Comparison of ENCODE assay signal across 7 cellular contexts in the genomic region with DNA sequence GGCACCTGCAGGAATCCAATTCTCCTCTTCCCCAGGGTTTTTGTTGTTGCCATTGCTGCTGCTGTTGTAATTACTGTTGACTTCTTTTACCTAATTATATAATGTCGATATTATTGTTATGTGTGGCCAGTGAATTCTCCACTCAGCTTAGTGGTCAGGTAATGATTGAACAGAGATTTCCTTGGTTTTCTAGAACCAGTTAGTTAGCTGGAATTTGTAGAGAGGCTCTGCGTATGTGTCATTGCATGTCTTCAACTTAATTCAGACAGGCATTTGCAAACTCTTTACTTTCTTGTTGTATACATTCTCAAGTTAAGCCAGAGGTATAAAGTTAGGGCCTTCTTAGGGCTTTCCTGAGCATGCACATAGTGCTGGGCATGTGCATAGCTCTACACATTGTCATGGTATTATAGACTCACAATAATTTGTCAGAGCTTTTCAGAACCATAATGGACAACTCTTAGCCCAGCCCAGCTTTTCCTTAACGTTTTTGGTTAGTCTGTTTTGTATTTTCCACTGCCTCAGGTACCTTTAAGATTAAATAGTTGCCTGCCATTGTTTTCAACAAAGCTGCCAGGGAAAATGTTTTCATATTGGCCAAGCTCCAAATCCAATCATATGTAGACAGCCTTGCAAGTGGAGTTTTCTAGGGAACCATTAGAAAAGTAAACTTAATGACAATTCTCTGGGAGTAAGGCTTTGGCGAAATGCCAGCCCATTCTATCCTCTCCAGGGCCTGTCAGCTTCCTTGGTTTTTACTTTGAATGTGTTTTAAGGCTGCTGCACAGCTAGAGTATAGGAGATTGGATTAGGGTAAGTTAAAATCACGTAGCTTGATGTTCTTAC.
A peak's percentile ranks its signal among the peaks of the same experiment; 100 is the strongest.
DNase-seq lines count a peak whose midpoint lies in the region; ATAC-seq, FAIRE-seq and TF ChIP-seq lines count a peak whose summit lies in the region.

No MANE protein-coding gene starts in this region.

- ATAC-seq in activated CD8-positive, alpha-beta T cell treated with anti-CD3 and anti-CD28 coated beads, Interleukin-2, amount 10 ng/mL, durations not matched to agents 7 days and 5 days = no peak

- H4K8ac ChIP-seq in mesendoderm (ENCODE audit: low read depth, low read length) = no peak overlapping the region

- H2AK5ac ChIP-seq in mesendoderm (ENCODE audit: low read length) = no peak overlapping the region

- H3K4ac ChIP-seq in mesendoderm (ENCODE audit: low read depth, low read length) = no peak overlapping the region

- H3K27ac Mint-ChIP-seq in neural progenitor cell = peak overlapping the region; percentile 25
- H3K27ac Mint-ChIP-seq in activated CD8-positive, alpha-beta T cell treated with anti-CD3 and anti-CD28 coated beads, Interleukin-2, amount 10 ng/mL, durations not matched to agents 7 days and 5 days = no peak overlapping the region

- H3K9ac ChIP-seq in neural progenitor cell = no peak overlapping the region
- H3K9ac ChIP-seq in mesendoderm (ENCODE audit: low read length) = no peak overlapping the region

- H3K36me3 ChIP-seq in bronchial epithelial cell (ENCODE audit: control insufficient read depth, insufficient read depth, low read length) = peaks cover 3% of the 10 kb centered on the region
- no peaks in the 10 kb centered on the region for H3K36me3 ChIP-seq in neural progenitor cell
- no peaks in the 10 kb centered on the region for H3K36me3 ChIP-seq in mesendoderm (ENCODE audit: control insufficient read depth, insufficient read depth, low read length)

- TF ChIP-seq CTCF in bronchial epithelial cell (IDR thresholded peaks at IDR 0.05; ENCODE audit: insufficient read depth, low read length, severe bottlenecking) (no peak), neural progenitor cell (IDR thresholded peaks at IDR 0.05) (no peak)

- H3K18ac ChIP-seq in mesendoderm (ENCODE audit: low read length) = no peak overlapping the region

- no peak for FAIRE-seq in bronchial epithelial cell (lab: Jason Lieb, UNC)

- POLR2A ChIA-PET in activated CD8-positive, alpha-beta T cell treated with anti-CD3 and anti-CD28 coated beads, Interleukin-2, amount 10 ng/mL, durations not matched to agents 7 days and 5 days (lab: Charles Lee) = interaction anchor here (1.7 kb wide), 1 partner anchor 9 kb away, joined by 5 read pairs; no protein-coding TSS in a partner anchor

- H3K9me3 ChIP-seq in neural progenitor cell (ENCODE audit: low read depth) = no peaks in the 10 kb centered on the region

- no peak overlapping the region for H3K23ac ChIP-seq in mesendoderm (ENCODE audit: low read length)

- H3K4me1 ChIP-seq in neural progenitor cell = peaks cover 20% of the 10 kb centered on the region
- H3K4me1 ChIP-seq in mesendoderm (ENCODE audit: control insufficient read depth, low read depth, low read length) = peaks cover 4% of the 10 kb centered on the region

- H3F3A ChIP-seq in neural progenitor cell (ENCODE audit: low read depth) = peaks cover 8% of the 10 kb centered on the region

- H3K27ac ChIP-seq in neural progenitor cell (peak overlapping the region; percentile 44), mesendoderm (ENCODE audit: low read depth, low read length) (no peak overlapping the region)

- no peaks in the 10 kb centered on the region for H3K9me3 Mint-ChIP-seq in neural progenitor cell
- H3K9me3 Mint-ChIP-seq in activated CD8-positive, alpha-beta T cell treated with anti-CD3 and anti-CD28 coated beads, Interleukin-2, amount 10 ng/mL, durations not matched to agents 7 days and 5 days (ENCODE audit: insufficient read depth) = no peaks in the 10 kb centered on the region

- no peak overlapping the region for H2BK15ac ChIP-seq in mesendoderm (replicated peaks; ENCODE audit: low read depth)

- DNase-seq in ELR (ENCODE audit: low read depth) (peak; percentile 17), NCI-H1930 (lab: John Stamatoyannopoulos, UW) (peak; percentile 45 to 74), bronchial epithelial cell (ENCODE audit: low read depth) (peak; percentile 3), neural progenitor cell (ENCODE audit: low spot score) (no peak), mesendoderm (no peak), DMS114 treated with DMSO at 0.1 percent for 48 hours (lab: John Stamatoyannopoulos, UW; ENCODE audit: unreplicated experiment) (no peak)
- DNase-seq in activated CD8-positive, alpha-beta T cell treated with anti-CD3 and anti-CD28 coated beads, Interleukin-2, amount 10 ng/mL, durations not matched to agents 7 days and 5 days = no peak

- H3K4me1 Mint-ChIP-seq in neural progenitor cell = peaks cover 29% of the 10 kb centered on the region
- H3K4me1 Mint-ChIP-seq in activated CD8-positive, alpha-beta T cell treated with anti-CD3 and anti-CD28 coated beads, Interleukin-2, amount 10 ng/mL, durations not matched to agents 7 days and 5 days (ENCODE audit: low read depth) = peaks cover 13% of the 10 kb centered on the region

- H4K5ac ChIP-seq in mesendoderm (ENCODE audit: low read length) = no peak overlapping the region

- no peak overlapping the region for H2BK5ac ChIP-seq in mesendoderm (ENCODE audit: low read length)

- H3K4me3 Mint-ChIP-seq in neural progenitor cell = no peak overlapping the region
- H3K4me3 Mint-ChIP-seq in activated CD8-positive, alpha-beta T cell treated with anti-CD3 and anti-CD28 coated beads, Interleukin-2, amount 10 ng/mL, durations not matched to agents 7 days and 5 days = no peak overlapping the region

- peaks cover 13% of the 10 kb centered on the region for H3K36me3 Mint-ChIP-seq in neural progenitor cell
- H3K36me3 Mint-ChIP-seq in activated CD8-positive, alpha-beta T cell treated with anti-CD3 and anti-CD28 coated beads, Interleukin-2, amount 10 ng/mL, durations not matched to agents 7 days and 5 days (ENCODE audit: low read depth) = peaks cover 16% of the 10 kb centered on the region

- H3K27me3 Mint-ChIP-seq in neural progenitor cell (ENCODE audit: insufficient read depth, low read depth) = no peaks in the 10 kb centered on the region
- H3K27me3 Mint-ChIP-seq in activated CD8-positive, alpha-beta T cell treated with anti-CD3 and anti-CD28 coated beads, Interleukin-2, amount 10 ng/mL, durations not matched to agents 7 days and 5 days (ENCODE audit: low read depth) = no peaks in the 10 kb centered on the region

- H3K56ac ChIP-seq in mesendoderm (ENCODE audit: low read length) = no peak overlapping the region

- H2AFZ ChIP-seq in neural progenitor cell (replicated peaks) = no peak overlapping the region

- H3K79me2 ChIP-seq in neural progenitor cell (ENCODE audit: low read depth) (peaks cover 98% of the 10 kb centered on the region), mesendoderm (ENCODE audit: control insufficient read depth, insufficient read depth, low read length) (peaks cover 25% of the 10 kb centered on the region)

- CTCF ChIA-PET in activated CD8-positive, alpha-beta T cell treated with anti-CD3 and anti-CD28 coated beads, Interleukin-2, amount 10 ng/mL, durations not matched to agents 7 days and 5 days (lab: Charles Lee) = interaction anchor here (1.0 to 1.4 kb wide), 2 partner anchors 106 to 189 kb away, joined by 3 to 5 read pairs; no protein-coding TSS in a partner anchor

- H3K27me3 ChIP-seq in bronchial epithelial cell (ENCODE audit: control insufficient read depth, insufficient read depth, low read length) = no peaks in the 10 kb centered on the region
- H3K27me3 ChIP-seq in neural progenitor cell = no peaks in the 10 kb centered on the region
- no peaks in the 10 kb centered on the region for H3K27me3 ChIP-seq in mesendoderm (ENCODE audit: insufficient read depth, low read length, poor library complexity)

- peaks cover 15% of the 10 kb centered on the region for H3K79me1 ChIP-seq in mesendoderm (ENCODE audit: low read length)

- H3K4me3 ChIP-seq in bronchial epithelial cell (ENCODE audit: low read depth, low read length) = no peak overlapping the region
- no peak overlapping the region for H3K4me3 ChIP-seq in neural progenitor cell
- H3K4me3 ChIP-seq in mesendoderm (ENCODE audit: low read length) = no peak overlapping the region

- no CpG with 5 or more reads among the region's 5 CpGs for WGBS in mesendoderm (ENCODE audit: extremely low coverage, insufficient coverage, low lambda C conversion rate)

- peaks cover 59% of the 10 kb centered on the region for H4K20me1 ChIP-seq in neural progenitor cell (ENCODE audit: low read depth)

- H2BK120ac ChIP-seq in mesendoderm (ENCODE audit: low read depth, low read length) = no peak overlapping the region

- H3K4me2 ChIP-seq in neural progenitor cell = peak overlapping the region; percentile 3
- H3K4me2 ChIP-seq in mesendoderm (ENCODE audit: low read length) = no peak overlapping the region

Comparison
In these comparisons a context has a peak if more than half of its experiments do, and no peak if none do; other contexts are left out.
1. DNase-seq: peak in ELR (single experiment), NCI-H1930 (2 of 2) and bronchial epithelial cell (single experiment); none in neural progenitor cell (single experiment), activated CD8-positive, alpha-beta T cell treated with anti-CD3 and anti-CD28 coated beads, Interleukin-2, amount 10 ng/mL, durations not matched to agents 7 days and 5 days (single experiment), mesendoderm (single experiment) and DMS114 treated with DMSO at 0.1 percent for 48 hours (single experiment).